21 cellular contexts compared by ENCODE assay signal in the genomic region with DNA sequence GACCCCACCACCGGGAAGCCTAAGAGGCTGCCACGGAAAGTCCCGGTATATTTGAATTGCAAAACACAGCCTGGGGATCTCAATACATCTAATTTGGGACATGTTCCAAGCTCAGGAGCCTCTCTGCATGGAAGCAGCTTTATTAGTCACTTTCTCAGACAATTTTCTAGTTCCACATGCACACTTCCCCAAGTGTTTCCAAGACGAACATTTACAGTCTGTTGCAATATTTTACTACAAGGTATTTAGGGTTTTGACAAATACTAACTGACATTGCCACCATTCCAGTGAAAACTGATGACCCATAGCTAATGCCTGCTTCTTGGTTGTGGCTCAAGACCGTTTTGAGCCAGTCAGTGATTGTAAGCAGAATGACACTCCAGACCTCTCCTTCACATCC.
DNase-seq lines count a peak whose midpoint lies in the region; ATAC-seq and TF ChIP-seq lines count a peak whose summit lies in the region.
"Had no signal": no experiment of that assay in that cellular context is flagged by ENCODE, and none has a peak within 500 bp of the region (broad histone marks: within the 10 kb centered on the region; RNA-seq: fewer than 3 reads in every experiment).

No MANE protein-coding gene starts in this region.

- TF ChIP-seq CTCF in AG10803 (conservative IDR thresholded peaks at IDR 0.05; ENCODE audit: low read length): no peak
- no peak for TF ChIP-seq CTCF in cardiac fibroblast (IDR thresholded peaks at IDR 0.05; ENCODE audit: low read depth, low read length)

- H3K9me2 ChIP-seq in Karpas-422 (replicated peaks; ENCODE audit: insufficient read depth, low read length): no peaks in the 10 kb centered on the region

- no peak overlapping the region for H3K4me2 ChIP-seq in Karpas-422 (ENCODE audit: low read depth, low read length, poor library complexity, severe bottlenecking)

- H3K36me3 ChIP-seq in Karpas-422 (ENCODE audit: insufficient read depth, low read length): no peaks in the 10 kb centered on the region

- H3K4me3 ChIP-seq in AG10803 (ENCODE audit: low read length) (no peak overlapping the region), Karpas-422 (ENCODE audit: low read length) (no peak overlapping the region), cardiac fibroblast (replicated peaks in 1 of 2; ENCODE audit: low read depth in 2 of 2, low read length in 2 of 2) (no peak overlapping the region)
- H3K4me3 ChIP-seq: GM12878, K562 had no signal

- no peak overlapping the region for H2AFZ ChIP-seq in Karpas-422 (ENCODE audit: low read length)

- H3K9ac ChIP-seq in Karpas-422 (ENCODE audit: low read length): no peak overlapping the region

- H3K27me3 ChIP-seq in Karpas-422 (ENCODE audit: low read length): no peaks in the 10 kb centered on the region

- H3K9me3 ChIP-seq in Karpas-422 (ENCODE audit: low read length): no peaks in the 10 kb centered on the region

- H3K27ac ChIP-seq in Karpas-422 (ENCODE audit: low read length): no peak overlapping the region

- no peaks in the 10 kb centered on the region for H3K79me2 ChIP-seq in Karpas-422 (ENCODE audit: low read length)

- peak; percentile 59 for DNase-seq in AG10803 (ENCODE audit: low read depth)
- DNase-seq in Karpas-422: peak; percentile 0
- DNase-seq in cardiac fibroblast (ENCODE audit: low read depth in 2 of 2): peak; percentile 8 to 61
- DNase-seq in left kidney (ENCODE audit: low read depth, low spot score): peak; percentile 44
- no peak for DNase-seq in SW480 (ENCODE audit: low spot score)
- no peak for DNase-seq in NCI-H226
- DNase-seq: activated B cell treated with CpG ODN at 0.5 μM for 24 hours; activated CD8-positive, alpha-beta memory T cell treated with anti-CD3 and anti-CD28 coated beads, Interleukin-2, amount 10 ng/mL, durations not matched to agents 7 days and 5 days; activated gamma-delta T cell; C1 segment of cervical spinal cord; DMS79 treated with DMSO at 0.1 percent for 48 hours; effector memory CD4-positive, alpha-beta T cell; NCI-H1417; occipital lobe; small intestine; stimulated activated naive CD8-positive, alpha-beta T cell treated with anti-CD3 and anti-CD28 coated beads, Interleukin-15, Interleukin-2, amounts not matched to agents 100 U/mL and 50 U/mL, for 24 hours had no signal

- H4K20me1 ChIP-seq in Karpas-422 (ENCODE audit: insufficient read depth, low read depth, low read length): no peaks in the 10 kb centered on the region

- ATAC-seq in GM21526 (IDR thresholded peaks at IDR 0.05; ENCODE audit: low FRiP score, unreplicated experiment) (no peak), GM18858 (IDR thresholded peaks at IDR 0.05; ENCODE audit: unreplicated experiment) (no peak)
- ATAC-seq: activated CD8-positive, alpha-beta memory T cell treated with anti-CD3 and anti-CD28 coated beads, Interleukin-2, amount 10 ng/mL, durations not matched to agents 7 days and 5 days; GM12878; HCT116; K562; stimulated activated naive CD8-positive, alpha-beta T cell treated with anti-CD3 and anti-CD28 coated beads, Interleukin-15, Interleukin-2, amounts not matched to agents 100 U/mL and 50 U/mL, for 24 hours had no signal

- H3K4me1 ChIP-seq in Karpas-422 (ENCODE audit: low read length): no peaks in the 10 kb centered on the region

Comparison
In these comparisons a context has a peak if more than half of its experiments do, and no peak if none do; other contexts are left out.
1. DNase-seq: peak in AG10803 (single experiment), Karpas-422 (single experiment), cardiac fibroblast (2 of 2) and left kidney (single experiment); none in SW480 (single experiment) and NCI-H226 (single experiment).